In genomic region chr4:77591532-77591931, GRCh38 we compare ENCODE assay signal across 22 cellular contexts. TPM values are rescaled to one million over a fixed set of nuclear protein-coding genes. Genes with fewer than 3 reads are reported as not detected.
DNase-seq lines count a peak whose midpoint lies in the region; ATAC-seq, FAIRE-seq and TF ChIP-seq lines count a peak whose summit lies in the region.
"Had no signal": no experiment of that assay in that cellular context is flagged by ENCODE, and none has a peak within 500 bp of the region (broad histone marks: within the 10 kb centered on the region; RNA-seq: fewer than 3 reads in every experiment).

No MANE protein-coding gene starts in this region.

- peak overlapping the region; percentile 43 for H3K27ac Mint-ChIP-seq in activated CD4-positive, alpha-beta T cell treated with anti-CD3 and anti-CD28 coated beads, Interleukin-2, amount 10 ng/mL, durations not matched to agents 24 days and 14 days
- H3K27ac Mint-ChIP-seq in activated naive CD8-positive, alpha-beta T cell treated with anti-CD3 and anti-CD28 coated beads, Interleukin-2, amount 50 U/mL, for 24 hours: peak overlapping the region; percentile 90
- H3K27ac Mint-ChIP-seq in activated naive CD8-positive, alpha-beta T cell treated with anti-CD3 and anti-CD28 coated beads for 36 hours: no peak overlapping the region
- H3K27ac Mint-ChIP-seq: CD14-positive monocyte; CD4-positive, alpha-beta memory T cell; GM23338 had no signal

- H3K4me2 ChIP-seq in OCI-LY3 (ENCODE audit: low read length): peak overlapping the region; percentile 13
- H3K4me2 ChIP-seq: BLaER1, GM23338 had no signal

- FAIRE-seq in GM19239 (lab: Jason Lieb, UNC): no peak
- FAIRE-seq: GM12892, H54 had no signal

- H3K36me3 ChIP-seq in OCI-LY3 (replicated peaks; ENCODE audit: low read depth, low read length): no peaks in the 10 kb centered on the region
- H3K36me3 ChIP-seq: BLaER1 had no signal

- H4K20me1 ChIP-seq in OCI-LY3 (ENCODE audit: insufficient read depth, low read length): no peaks in the 10 kb centered on the region
- H4K20me1 ChIP-seq: BLaER1 had no signal

- no peak overlapping the region for H2AFZ ChIP-seq in OCI-LY3 (ENCODE audit: low read depth, low read length)
- H2AFZ ChIP-seq: GM23338 had no signal

- peaks cover 3% of the 10 kb centered on the region for H3K36me3 Mint-ChIP-seq in activated CD4-positive, alpha-beta T cell treated with anti-CD3 and anti-CD28 coated beads, Interleukin-2, amount 10 ng/mL, durations not matched to agents 24 days and 14 days (ENCODE audit: low read depth)
- peaks cover 8% of the 10 kb centered on the region for H3K36me3 Mint-ChIP-seq in activated naive CD8-positive, alpha-beta T cell treated with anti-CD3 and anti-CD28 coated beads, Interleukin-2, amount 50 U/mL, for 24 hours (ENCODE audit: low read depth)
- H3K36me3 Mint-ChIP-seq in activated naive CD8-positive, alpha-beta T cell treated with anti-CD3 and anti-CD28 coated beads for 36 hours: no peaks in the 10 kb centered on the region
- H3K36me3 Mint-ChIP-seq: CD14-positive monocyte; CD4-positive, alpha-beta memory T cell had no signal

- no peaks in the 10 kb centered on the region for H3K27me3 Mint-ChIP-seq in activated CD4-positive, alpha-beta T cell treated with anti-CD3 and anti-CD28 coated beads, Interleukin-2, amount 10 ng/mL, durations not matched to agents 24 days and 14 days
- H3K27me3 Mint-ChIP-seq in activated naive CD8-positive, alpha-beta T cell treated with anti-CD3 and anti-CD28 coated beads, Interleukin-2, amount 50 U/mL, for 24 hours: no peaks in the 10 kb centered on the region
- peaks cover 13% of the 10 kb centered on the region for H3K27me3 Mint-ChIP-seq in activated naive CD8-positive, alpha-beta T cell treated with anti-CD3 and anti-CD28 coated beads for 36 hours

- no peak for TF ChIP-seq CTCF in OCI-LY3 (IDR thresholded peaks at IDR 0.05; ENCODE audit: low read depth, low read length)

- H3K4me1 Mint-ChIP-seq in activated CD4-positive, alpha-beta T cell treated with anti-CD3 and anti-CD28 coated beads, Interleukin-2, amount 10 ng/mL, durations not matched to agents 24 days and 14 days: peaks cover 66% of the 10 kb centered on the region
- peaks cover 90% of the 10 kb centered on the region for H3K4me1 Mint-ChIP-seq in activated naive CD8-positive, alpha-beta T cell treated with anti-CD3 and anti-CD28 coated beads, Interleukin-2, amount 50 U/mL, for 24 hours
- peaks cover 64% of the 10 kb centered on the region for H3K4me1 Mint-ChIP-seq in activated naive CD8-positive, alpha-beta T cell treated with anti-CD3 and anti-CD28 coated beads for 36 hours

- H3K79me2 ChIP-seq in OCI-LY3 (ENCODE audit: low read length): 0 out of 2 replicates have a peak, but pooled peaks cover 4% of the 10 kb centered on the region

- H3K27me3 ChIP-seq in OCI-LY3 (ENCODE audit: low read depth, low read length): no peaks in the 10 kb centered on the region
- H3K27me3 ChIP-seq: BLaER1 had no signal

- no peaks in the 10 kb centered on the region for H3K9me3 ChIP-seq in OCI-LY3 (ENCODE audit: insufficient read depth, low read length)
- H3K9me3 ChIP-seq: BLaER1 had no signal

- H3K4me3 Mint-ChIP-seq in activated CD4-positive, alpha-beta T cell treated with anti-CD3 and anti-CD28 coated beads, Interleukin-2, amount 10 ng/mL, durations not matched to agents 24 days and 14 days: no peak overlapping the region
- no peak overlapping the region for H3K4me3 Mint-ChIP-seq in activated naive CD8-positive, alpha-beta T cell treated with anti-CD3 and anti-CD28 coated beads, Interleukin-2, amount 50 U/mL, for 24 hours
- no peak overlapping the region for H3K4me3 Mint-ChIP-seq in activated naive CD8-positive, alpha-beta T cell treated with anti-CD3 and anti-CD28 coated beads for 36 hours
- H3K4me3 Mint-ChIP-seq: CD14-positive monocyte; CD4-positive, alpha-beta memory T cell; GM23338 had no signal

- intact Hi-C loops in activated CD4-positive, alpha-beta T cell treated with anti-CD3 and anti-CD28 coated beads, Interleukin-2, amount 10 ng/mL, durations not matched to agents 24 days and 14 days (cut with micrococcal nuclease): no loop called here

- peak overlapping the region; percentile 80 for H3K9ac ChIP-seq in OCI-LY3 (ENCODE audit: low read length)
- H3K9ac ChIP-seq: BLaER1 had no signal

- H3K9me3 Mint-ChIP-seq in activated CD4-positive, alpha-beta T cell treated with anti-CD3 and anti-CD28 coated beads, Interleukin-2, amount 10 ng/mL, durations not matched to agents 24 days and 14 days: no peaks in the 10 kb centered on the region
- H3K9me3 Mint-ChIP-seq in activated naive CD8-positive, alpha-beta T cell treated with anti-CD3 and anti-CD28 coated beads, Interleukin-2, amount 50 U/mL, for 24 hours: no peaks in the 10 kb centered on the region
- no peaks in the 10 kb centered on the region for H3K9me3 Mint-ChIP-seq in activated naive CD8-positive, alpha-beta T cell treated with anti-CD3 and anti-CD28 coated beads for 36 hours
- H3K9me3 Mint-ChIP-seq: CD14-positive monocyte; CD4-positive, alpha-beta memory T cell; GM23338 had no signal

- peaks cover 96% of the 10 kb centered on the region for H3K4me1 ChIP-seq in OCI-LY3 (ENCODE audit: low read length)
- H3K4me1 ChIP-seq: BLaER1 had no signal

- no peak for DNase-seq in activated CD4-positive, alpha-beta T cell treated with anti-CD3 and anti-CD28 coated beads, Interleukin-2, amount 10 ng/mL, durations not matched to agents 24 days and 14 days
- no peak for DNase-seq in activated CD4-positive, alpha-beta T cell treated with anti-CD3 and anti-CD28 coated beads, Interleukin-2, amount 50 U/mL, for 4 hours
- DNase-seq in activated naive CD8-positive, alpha-beta T cell treated with anti-CD3 and anti-CD28 coated beads, Interleukin-2, amount 50 U/mL, for 24 hours: no peak
- DNase-seq in activated naive CD8-positive, alpha-beta T cell treated with anti-CD3 and anti-CD28 coated beads for 36 hours: no peak
- DNase-seq in left lobe of liver (ENCODE audit: low spot score): peak; percentile 91
- DNase-seq in GM19239 (ENCODE audit: insufficient read length, low spot score): no peak
- DNase-seq: 8988T; CD4-positive, alpha-beta memory T cell; DMS153; DMS79; GDM1; HCEC 1CT had no signal

- H3K27ac ChIP-seq in OCI-LY3 (ENCODE audit: low read length): peak overlapping the region; percentile 97
- H3K27ac ChIP-seq: BLaER1, HL-60 had no signal

- ATAC-seq in activated naive CD8-positive, alpha-beta T cell treated with anti-CD3 and anti-CD28 coated beads, Interleukin-2, amount 50 U/mL, for 24 hours: no peak
- ATAC-seq in left lobe of liver: peak; percentile 97
- ATAC-seq: GM23338 had no signal

- H3K4me3 ChIP-seq in OCI-LY3 (ENCODE audit: low read length): no peak overlapping the region
- H3K4me3 ChIP-seq: BLaER1, GM23338 had no signal

RNA-seq across cellular contexts. Expression of gene CXCL13, which starts 14.1 kb away (rescaled TPM):
- 25.5 and 25.7 TPM in 2 replicates for total RNA-seq in activated CD4-positive, alpha-beta T cell treated with anti-CD3 and anti-CD28 coated beads, Interleukin-2, amount 10 ng/mL, durations not matched to agents 24 days and 14 days
- total RNA-seq in activated naive CD8-positive, alpha-beta T cell treated with anti-CD3 and anti-CD28 coated beads for 36 hours: not detected
- total RNA-seq in left lobe of liver: 52.3 TPM
- total RNA-seq: A673; CD4-positive, alpha-beta memory T cell; Daoy; GM23338; HT1080 had no signal

Comparison
In these comparisons a context has a peak if more than half of its experiments do, and no peak if none do; other contexts are left out.
1. RNA of gene CXCL13, which starts 14.1 kb away (total RNA-seq): 52.3 TPM in left lobe of liver (single experiment) and 25.5 to 25.7 TPM in activated CD4-positive, alpha-beta T cell treated with anti-CD3 and anti-CD28 coated beads, Interleukin-2, amount 10 ng/mL, durations not matched to agents 24 days and 14 days; not detected in activated naive CD8-positive, alpha-beta T cell treated with anti-CD3 and anti-CD28 coated beads for 36 hours; every median in the first group is over 10 times any median in the second.